Comparison of ENCODE assay signal across 11 cellular contexts in genomic region chr16:23902223-23903000, GRCh38.
"Had no signal": no experiment of that assay in that cellular context is flagged by ENCODE, and none has a peak within 500 bp of the region (broad histone marks: within the 10 kb centered on the region; RNA-seq: fewer than 3 reads in every experiment).

No MANE protein-coding gene starts in this region.

- H2AFZ ChIP-seq: parathyroid adenoma had no signal

- H3K27me3 ChIP-seq: thyroid gland, uterus had no signal

- H3K9ac ChIP-seq: parathyroid adenoma had no signal

- DNase-seq: activated CD4-positive, alpha-beta T cell treated with anti-CD3 and anti-CD28 coated beads, Interleukin-2, amount 10 ng/mL, durations not matched to agents 7 days and 5 days; activated CD8-positive, alpha-beta memory T cell treated with anti-CD3 and anti-CD28 coated beads for 24 hours; activated naive CD8-positive, alpha-beta T cell treated with anti-CD3 and anti-CD28 coated beads, Interleukin-2, amount 10 ng/mL, durations not matched to agents 7 days and 5 days; anterior cingulate cortex; left cardiac atrium; stimulated activated CD4-positive, alpha-beta T cell treated with anti-CD3 and anti-CD28 coated beads, Interleukin-15, amount 100 ng/mL, for 24 hours; stimulated activated CD4-positive, alpha-beta T cell treated with anti-CD3 and anti-CD28 coated beads, Interleukin-4, amount 100 ng/mL, for 24 hours; thyroid gland; uterus had no signal

- ATAC-seq: esophagus mucosa had no signal

- H3K36me3 ChIP-seq: thyroid gland, uterus had no signal

- H3K4me1 ChIP-seq: parathyroid adenoma, thyroid gland, uterus had no signal

- H3K9me3 ChIP-seq: thyroid gland, uterus had no signal

- H3K79me2 ChIP-seq: parathyroid adenoma had no signal

- H3K27ac ChIP-seq: parathyroid adenoma, thyroid gland, uterus had no signal

- H3K4me3 ChIP-seq: thyroid gland, uterus had no signal
